Comparison of ENCODE assay signal across 18 cellular contexts in the genomic region with DNA sequence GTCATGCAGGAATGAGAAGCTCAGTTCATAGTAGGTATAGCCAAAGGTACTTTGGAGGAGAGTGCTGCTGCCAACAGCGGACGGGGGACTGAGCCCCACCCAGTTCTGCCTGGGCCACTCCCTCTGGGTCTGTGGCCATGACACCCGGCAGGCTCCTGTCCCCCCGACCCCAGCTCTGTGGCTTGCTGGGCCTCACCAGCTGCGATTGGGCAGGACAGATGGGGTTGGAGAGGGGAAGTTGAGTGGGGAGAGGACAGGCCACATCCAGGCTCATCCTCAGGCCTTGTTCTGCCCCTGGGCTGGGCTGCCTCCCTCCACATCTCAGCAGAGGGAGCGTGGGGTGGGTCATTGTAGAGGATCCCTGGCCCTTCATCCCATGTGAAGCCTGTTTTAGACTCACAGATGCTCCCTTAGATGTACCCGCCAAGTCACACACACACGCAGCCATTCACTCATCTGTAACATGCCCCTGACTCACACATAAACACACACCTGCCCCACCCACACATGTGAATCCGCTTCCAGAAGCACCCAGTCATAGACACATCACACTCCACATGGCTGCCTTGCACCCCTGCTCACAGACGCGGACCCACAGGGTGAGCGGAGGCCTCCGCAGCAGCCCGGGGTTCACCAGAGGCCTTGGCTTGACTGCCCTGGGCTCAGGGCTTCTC. TPM values are rescaled to one million over a fixed set of nuclear protein-coding genes. Genes with fewer than 3 reads are reported as not detected.
DNase-seq lines count a peak whose midpoint lies in the region; ATAC-seq, FAIRE-seq and TF ChIP-seq lines count a peak whose summit lies in the region.
"Had no signal": no experiment of that assay in that cellular context is flagged by ENCODE, and none has a peak within 500 bp of the region (broad histone marks: within the 10 kb centered on the region; RNA-seq: fewer than 3 reads in every experiment).

No MANE protein-coding gene starts in this region.

- no peaks in the 10 kb centered on the region for H3K9me1 ChIP-seq in K562 (ENCODE audit: control insufficient read depth, insufficient read depth, low read length)

- H3K4me2 ChIP-seq in K562 (ENCODE audit: insufficient read depth, low read length) (no peak overlapping the region), hepatocyte (no peak overlapping the region)

- no peak for FAIRE-seq in K562 (lab: Jason Lieb, UNC)
- FAIRE-seq: A204.1, GM19239 had no signal

- H3K27ac ChIP-seq in K562 (ENCODE audit: extremely low read depth, low read depth, low read length) (no peak overlapping the region), hepatocyte (no peak overlapping the region)

- TF ChIP-seq RAD21 in K562 (CRISPR knock-in tag; conservative IDR thresholded peaks at IDR 0.05 in 1 of 2, IDR thresholded peaks at IDR 0.05 in 1 of 2), result no peak

- no peaks in the 10 kb centered on the region for H3K79me2 ChIP-seq in K562 (ENCODE audit: control insufficient read depth, insufficient read depth, low read length)
- no peaks in the 10 kb centered on the region for H3K79me2 ChIP-seq in hepatocyte

- no peak for TF ChIP-seq POLR2A in K562 (conservative IDR thresholded peaks at IDR 0.05)

- no peak overlapping the region for H3K9ac ChIP-seq in K562 (ENCODE audit: insufficient read depth in 1 of 2, low read depth in 2 of 2, low read length in 2 of 2)

- H3K4me3 ChIP-seq in K562 (no peak overlapping the region), hepatocyte (no peak overlapping the region)

- no peak for DNase-seq in activated CD4-positive, CD25-positive, alpha-beta regulatory T cell (lab: John Stamatoyannopoulos, UW)
- peak; percentile 21 for DNase-seq in HPDE6-E6E7 (ENCODE audit: extremely low spot score)
- no peak for DNase-seq in K562 (ENCODE audit: extremely low read depth in 1 of 4, low spot score in 3 of 4)
- DNase-seq in non-pigmented ciliary epithelial cell (ENCODE audit: low read depth), result peak; percentile 14
- DNase-seq in hepatocyte (ENCODE audit: low spot score), result no peak
- no peak for DNase-seq in NCI-H187 (lab: John Stamatoyannopoulos, UW)
- DNase-seq: effector CD4-positive, alpha-beta T cell; glutamatergic neuron; H7; NCI-H1092 treated with DMSO at 0.1 percent for 48 hours; NCI-H510A; Right ventricle myocardium superior had no signal

- CTCF ChIA-PET in K562 (lab: Yijun Ruan, JAX; ENCODE audit: low intra/inter-chr PET ratio), result no interaction called here

- H3K9me2 ChIP-seq in hepatocyte (replicated peaks; ENCODE audit: insufficient read depth), result no peaks in the 10 kb centered on the region

- H2AFZ ChIP-seq in K562 (ENCODE audit: low read depth, low read length), result no peak overlapping the region
- no peak overlapping the region for H2AFZ ChIP-seq in hepatocyte

- POLR2A ChIA-PET in K562 (lab: Yijun Ruan, JAX), result no interaction called here

- H3K4me1 ChIP-seq in K562 (replicated peaks in 1 of 2; ENCODE audit: control insufficient read depth in 2 of 2, insufficient read depth in 2 of 2, low read length in 2 of 2) (peaks cover 0 to 9% of the 10 kb centered on the region in 2 experiments; a peak in 1 of 5 replicates), hepatocyte (ENCODE audit: insufficient read depth) (peaks cover 12% of the 10 kb centered on the region)

- BruUV-seq in K562 (replicated peaks; lab: Mats Ljungman, UMichigan), result no TSS peak

- TF ChIP-seq CTCF in K562 (IDR thresholded peaks at IDR 0.05 in 2 of 3, conservative IDR thresholded peaks at IDR 0.05 in 1 of 3; ENCODE audit: insufficient read depth in 2 of 3, low read depth in 1 of 3, low read length in 3 of 3), result no peak
- TF ChIP-seq CTCF in hepatocyte (IDR thresholded peaks at IDR 0.05; ENCODE audit: poor library complexity), result no peak

- peaks cover 49 to 83% of the 10 kb centered on the region in 2 experiments; a peak in 4 of 5 replicates for H3K27me3 ChIP-seq in K562 (ENCODE audit: control insufficient read depth in 2 of 2, insufficient read depth in 2 of 2, low read length in 2 of 2)
- H3K27me3 ChIP-seq in hepatocyte, result no peaks in the 10 kb centered on the region

- H4K20me1 ChIP-seq in K562 (replicated peaks; ENCODE audit: control insufficient read depth, insufficient read depth, low read length) (peaks cover 13% of the 10 kb centered on the region; the same call in 1 of the 2 replicates), hepatocyte (ENCODE audit: insufficient read depth, poor library complexity, severe bottlenecking) (no peaks in the 10 kb centered on the region)

- H3K9me3 ChIP-seq in K562 (replicated peaks; ENCODE audit: control insufficient read depth, insufficient read depth, low read depth, low read length), result no peaks in the 10 kb centered on the region
- no peaks in the 10 kb centered on the region for H3K9me3 ChIP-seq in hepatocyte (ENCODE audit: low read depth)

- in situ Hi-C loops in K562 (cut with MboI), result no loop called here

- TF ChIP-seq EP300 in K562 (IDR thresholded peaks at IDR 0.05; ENCODE audit: low read length), result no peak

- H3K36me3 ChIP-seq in K562 (ENCODE audit: control insufficient read depth, insufficient read depth, low read length), result no peaks in the 10 kb centered on the region
- H3K36me3 ChIP-seq in hepatocyte (replicated peaks; ENCODE audit: insufficient read depth, low read depth), result no peaks in the 10 kb centered on the region

- peak; percentile 27 to 63 for ATAC-seq in activated CD4-positive, CD25-positive, alpha-beta regulatory T cell treated with anti-CD3 and anti-CD28 coated beads, Interleukin-2, amount 50 U/mL, for 24 hours
- ATAC-seq in K562 (peak; percentile 23; the same call in 2 of the 3 replicates), HG03159 (IDR thresholded peaks at IDR 0.05; ENCODE audit: unreplicated experiment) (no peak)
- ATAC-seq: natural killer cell treated with Interleukin-12 subunit alpha and Interleukin-12 subunit beta and Interleukin-15 and Interleukin-18, amount 100 ng/mL, for 72 hours had no signal

- WGBS in K562 (ENCODE audit: insufficient coverage, low coverage, missing lambda C conversion rate), result 2% methylated on average over 13 of the region's 14 CpGs
- 91% methylated on average over 14 of the region's 14 CpGs for WGBS in hepatocyte (ENCODE audit: low lambda C conversion rate, missing lambda C conversion rate)

- intact Hi-C loops in K562 (cut with micrococcal nuclease), result no loop called here

TF ChIP-seq in K562, 482 proteins besides CTCF, POLR2A, EP300 and RAD21 (continues in another document):
- no peak for TF ChIP-seq SRSF3 (IDR thresholded peaks at IDR 0.05; ENCODE audit: insufficient read depth, low read length)
- no peak for TF ChIP-seq NCOR1 (IDR thresholded peaks at IDR 0.05)
- TF ChIP-seq SIRT6 (IDR thresholded peaks at IDR 0.05; ENCODE audit: low read depth, low read length), result no peak
- TF ChIP-seq, protein P1, sequence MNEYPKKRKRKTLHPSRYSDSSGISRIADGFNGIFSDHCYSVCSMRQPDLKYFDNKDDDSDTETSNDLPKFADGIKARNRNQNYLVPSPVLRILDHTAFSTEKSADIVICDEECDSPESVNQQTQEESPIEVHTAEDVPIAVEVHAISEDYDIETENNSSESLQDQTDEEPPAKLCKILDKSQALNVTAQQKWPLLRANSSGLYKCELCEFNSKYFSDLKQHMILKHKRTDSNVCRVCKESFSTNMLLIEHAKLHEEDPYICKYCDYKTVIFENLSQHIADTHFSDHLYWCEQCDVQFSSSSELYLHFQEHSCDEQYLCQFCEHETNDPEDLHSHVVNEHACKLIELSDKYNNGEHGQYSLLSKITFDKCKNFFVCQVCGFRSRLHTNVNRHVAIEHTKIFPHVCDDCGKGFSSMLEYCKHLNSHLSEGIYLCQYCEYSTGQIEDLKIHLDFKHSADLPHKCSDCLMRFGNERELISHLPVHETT (CRISPR knock-in tag; conservative IDR thresholded peaks at IDR 0.05 in 1 of 2, IDR thresholded peaks at IDR 0.05 in 1 of 2), result no peak
- TF ChIP-seq, protein P2, sequence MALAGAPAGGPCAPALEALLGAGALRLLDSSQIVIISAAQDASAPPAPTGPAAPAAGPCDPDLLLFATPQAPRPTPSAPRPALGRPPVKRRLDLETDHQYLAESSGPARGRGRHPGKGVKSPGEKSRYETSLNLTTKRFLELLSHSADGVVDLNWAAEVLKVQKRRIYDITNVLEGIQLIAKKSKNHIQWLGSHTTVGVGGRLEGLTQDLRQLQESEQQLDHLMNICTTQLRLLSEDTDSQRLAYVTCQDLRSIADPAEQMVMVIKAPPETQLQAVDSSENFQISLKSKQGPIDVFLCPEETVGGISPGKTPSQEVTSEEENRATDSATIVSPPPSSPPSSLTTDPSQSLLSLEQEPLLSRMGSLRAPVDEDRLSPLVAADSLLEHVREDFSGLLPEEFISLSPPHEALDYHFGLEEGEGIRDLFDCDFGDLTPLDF (CRISPR knock-in tag; IDR thresholded peaks at IDR 0.05), result no peak
- TF ChIP-seq, protein P3, sequence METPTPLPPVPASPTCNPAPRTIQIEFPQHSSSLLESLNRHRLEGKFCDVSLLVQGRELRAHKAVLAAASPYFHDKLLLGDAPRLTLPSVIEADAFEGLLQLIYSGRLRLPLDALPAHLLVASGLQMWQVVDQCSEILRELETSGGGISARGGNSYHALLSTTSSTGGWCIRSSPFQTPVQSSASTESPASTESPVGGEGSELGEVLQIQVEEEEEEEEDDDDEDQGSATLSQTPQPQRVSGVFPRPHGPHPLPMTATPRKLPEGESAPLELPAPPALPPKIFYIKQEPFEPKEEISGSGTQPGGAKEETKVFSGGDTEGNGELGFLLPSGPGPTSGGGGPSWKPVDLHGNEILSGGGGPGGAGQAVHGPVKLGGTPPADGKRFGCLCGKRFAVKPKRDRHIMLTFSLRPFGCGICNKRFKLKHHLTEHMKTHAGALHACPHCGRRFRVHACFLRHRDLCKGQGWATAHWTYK (CRISPR knock-in tag; IDR thresholded peaks at IDR 0.05), result no peak

RNA-seq across cellular contexts. Expression of a gene that starts 48.8 kb away (rescaled TPM):
- total RNA-seq in K562 (2011; cell fraction: chromatin; rRNA removed; ENCODE audit: low replicate concordance), result 0.65 TPM in 1 of 2 replicates, not detected in the other
- total RNA-seq in K562 (2011; cell fraction: nucleolus; rRNA removed), result 0.13 and 0.67 TPM in 2 replicates
- 0.07 and 2.3 TPM in 2 replicates for total RNA-seq in K562 (2011; cell fraction: nucleoplasm; rRNA removed)
- not detected in 2 replicates for total RNA-seq in K562 (2014; rRNA removed)
- total RNA-seq in K562 (2014; rRNA removed; fragmentation: Illumina TruSeq; extraction: Trizol), result not detected in 2 replicates
- total RNA-seq in K562 (2015; rRNA removed; fragmentation: Illumina TruSeq; extraction: Trizol), result not detected in 2 replicates
- 0.09 and 0.42 TPM in 2 replicates for total RNA-seq in K562 (2021)
- 0.11 TPM in 1 of 2 replicates, not detected in the other for polyA plus RNA-seq in K562 (2011; rRNA removed)
- polyA plus RNA-seq in K562 (2011; cell fraction: cytosol; rRNA removed), result 0.19 and 2.2 TPM in 2 replicates
- polyA plus RNA-seq in K562 (2011; cell fraction: nucleus; rRNA removed), result 0.03 and 0.30 TPM in 2 replicates
- 0.11 and 0.25 TPM in 2 replicates for polyA plus RNA-seq in K562 (2012)
- polyA plus RNA-seq in K562 (2014; fragmentation: Illumina TruSeq; extraction: Trizol), result not detected in 2 replicates
- polyA plus RNA-seq in K562 (2014; fragmentation: Nextera tagmentation; extraction: Ambion mirVana), result not detected
- 0.01 TPM in 1 of 2 replicates, not detected in the other for polyA plus RNA-seq in K562 (2014; rRNA removed)
- not detected in 2 replicates for polyA minus RNA-seq in K562 (2011; rRNA and poly(A)+ RNA removed)
- polyA minus RNA-seq in K562 (2011; cell fraction: cytosol; rRNA and poly(A)+ RNA removed), result not detected in 2 replicates
- polyA minus RNA-seq in K562 (2011; cell fraction: nucleus; rRNA and poly(A)+ RNA removed), result 0.40 TPM in 1 of 2 replicates, not detected in the other
- total RNA-seq in hepatocyte, result 0.20 and 1.8 TPM in 2 replicates
- 0.17 and 0.48 TPM in 2 replicates for polyA plus RNA-seq in hepatocyte
- total RNA-seq: HT-29 had no signal

Comparison
In these comparisons a context has a peak if more than half of its experiments do, and no peak if none do; other contexts are left out.
1. DNase-seq: peak in HPDE6-E6E7 (single experiment) and non-pigmented ciliary epithelial cell (single experiment); none in activated CD4-positive, CD25-positive, alpha-beta regulatory T cell (0 of 4), K562 (0 of 4), hepatocyte (single experiment) and NCI-H187 (0 of 2).